Comparison of ENCODE assay signal across 8 cellular contexts in the genomic region with DNA sequence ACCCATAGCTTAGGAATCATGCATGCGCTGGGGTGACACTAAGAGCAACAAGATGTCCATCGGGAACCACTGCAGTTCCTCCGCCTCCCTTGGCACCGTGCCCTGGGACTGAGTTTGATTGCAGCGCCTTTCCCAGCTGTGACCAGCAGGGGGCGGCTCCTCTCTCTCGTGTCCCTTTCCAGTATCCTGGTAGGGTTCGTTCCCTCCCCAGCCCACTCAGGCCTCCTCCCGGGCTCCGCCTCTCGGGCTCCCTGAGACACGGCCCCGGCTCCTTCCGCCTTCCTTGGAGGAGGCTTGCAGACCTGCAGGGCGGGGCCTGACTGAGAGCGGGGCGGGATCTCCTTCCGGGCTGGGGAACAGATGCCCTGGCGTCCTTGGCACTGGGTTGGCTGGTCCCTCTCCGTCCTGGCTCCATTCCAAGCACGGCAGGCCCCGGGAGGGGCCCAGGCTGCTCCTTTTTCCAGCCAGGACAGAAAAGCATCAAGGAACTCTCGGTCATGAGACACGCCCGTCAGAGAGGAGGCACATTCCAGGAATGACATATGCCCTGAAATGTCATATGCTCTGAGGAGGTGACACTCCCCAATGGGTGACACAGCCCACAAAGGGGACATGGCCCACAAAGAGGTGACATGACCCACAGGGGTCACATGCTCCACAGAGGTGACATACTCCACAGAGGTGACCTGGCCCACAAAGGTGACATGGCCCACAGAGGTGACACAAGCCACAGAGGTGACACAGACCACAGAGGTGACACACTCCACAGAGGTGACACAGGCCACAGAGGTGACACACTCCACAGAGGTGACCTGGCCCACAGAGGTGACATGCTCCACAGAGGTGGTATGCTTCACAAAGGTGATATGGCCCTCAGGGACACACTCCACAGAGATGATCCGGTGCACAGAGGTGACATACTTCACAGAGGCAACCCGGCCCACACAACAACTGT.
DNase-seq lines count a peak whose midpoint lies in the region; ATAC-seq lines count a peak whose summit lies in the region.

No MANE protein-coding gene starts in this region.

- no peaks in the 10 kb centered on the region for H3K36me3 Mint-ChIP-seq in activated CD4-positive, alpha-beta T cell treated with anti-CD3 and anti-CD28 coated beads, Interleukin-2, amount 10 ng/mL, durations not matched to agents 24 days and 14 days (ENCODE audit: low read depth)

- no peak overlapping the region for H3K4me3 Mint-ChIP-seq in activated CD4-positive, alpha-beta T cell treated with anti-CD3 and anti-CD28 coated beads, Interleukin-2, amount 10 ng/mL, durations not matched to agents 24 days and 14 days

- intact Hi-C loops in activated CD4-positive, alpha-beta T cell treated with anti-CD3 and anti-CD28 coated beads, Interleukin-2, amount 10 ng/mL, durations not matched to agents 24 days and 14 days (cut with micrococcal nuclease): no loop called here

- peak overlapping the region; percentile 32 for H3K27ac ChIP-seq in layer of hippocampus (ENCODE audit: low read depth, low read length)

- no peaks in the 10 kb centered on the region for H3K27me3 ChIP-seq in layer of hippocampus (ENCODE audit: control insufficient read depth, insufficient read depth, low read length)

- H3K4me1 Mint-ChIP-seq in activated CD4-positive, alpha-beta T cell treated with anti-CD3 and anti-CD28 coated beads, Interleukin-2, amount 10 ng/mL, durations not matched to agents 24 days and 14 days: peaks cover 16% of the 10 kb centered on the region

- H3K27ac Mint-ChIP-seq in activated CD4-positive, alpha-beta T cell treated with anti-CD3 and anti-CD28 coated beads, Interleukin-2, amount 10 ng/mL, durations not matched to agents 24 days and 14 days: no peak overlapping the region

- ATAC-seq in HG02798 (IDR thresholded peaks at IDR 0.05; ENCODE audit: poor library complexity, unreplicated experiment) (peak; percentile 56), GM21717 (IDR thresholded peaks at IDR 0.05; ENCODE audit: unreplicated experiment) (no peak)

- no peaks in the 10 kb centered on the region for H3K9me3 Mint-ChIP-seq in activated CD4-positive, alpha-beta T cell treated with anti-CD3 and anti-CD28 coated beads, Interleukin-2, amount 10 ng/mL, durations not matched to agents 24 days and 14 days

- peaks cover 27% of the 10 kb centered on the region for H3K27me3 Mint-ChIP-seq in activated CD4-positive, alpha-beta T cell treated with anti-CD3 and anti-CD28 coated beads, Interleukin-2, amount 10 ng/mL, durations not matched to agents 24 days and 14 days

- peak; percentile 90 for DNase-seq in DMS 273 treated with DMSO at 0.1 percent for 48 hours (lab: John Stamatoyannopoulos, UW)
- DNase-seq in NCI-H510A (lab: John Stamatoyannopoulos, UW): peak; percentile 17
- DNase-seq in activated CD4-positive, alpha-beta T cell treated with anti-CD3 and anti-CD28 coated beads, Interleukin-2, amount 10 ng/mL, durations not matched to agents 24 days and 14 days: peak; percentile 90
- peak; percentile 17 for DNase-seq in cortex of kidney (lab: John Stamatoyannopoulos, UW)
- peak; percentile 49 to 73 (median 64) for DNase-seq in stimulated activated CD4-positive, alpha-beta T cell treated with anti-CD3 and anti-CD28 coated beads, Interleukin-1b, Interleukin-23, amount 100 ng/mL, for 24 hours (ENCODE audit: low read depth in 4 of 4, low spot score in 1 of 4)

Comparison
In these comparisons a context has a peak if more than half of its experiments do, and no peak if none do; other contexts are left out.
1. DNase-seq: peak in every context shown above with its lines; median percentile 90 in DMS 273 treated with DMSO at 0.1 percent for 48 hours; 90 in activated CD4-positive, alpha-beta T cell treated with anti-CD3 and anti-CD28 coated beads, Interleukin-2, amount 10 ng/mL, durations not matched to agents 24 days and 14 days; 64 in stimulated activated CD4-positive, alpha-beta T cell treated with anti-CD3 and anti-CD28 coated beads, Interleukin-1b, Interleukin-23, amount 100 ng/mL, for 24 hours; 17 in NCI-H510A; 17 in cortex of kidney.